In genomic region chr6:108134213-108134973, GRCh38 we compare ENCODE assay signal across 9 cellular contexts. TPM values are rescaled to one million over a fixed set of nuclear protein-coding genes. Genes with fewer than 3 reads are reported as not detected.
DNase-seq lines count a peak whose midpoint lies in the region; ATAC-seq and TF ChIP-seq lines count a peak whose summit lies in the region.
"Had no signal": no experiment of that assay in that cellular context is flagged by ENCODE, and none has a peak within 500 bp of the region (broad histone marks: within the 10 kb centered on the region; RNA-seq: fewer than 3 reads in every experiment).

No MANE protein-coding gene starts in this region.

- no peak for ATAC-seq in GM18858 (IDR thresholded peaks at IDR 0.05; ENCODE audit: unreplicated experiment)

- intact Hi-C loops in uterus (cut with DNase I; ENCODE audit: low total_unique reads): no loop called here

- no peaks in the 10 kb centered on the region for H3K27me3 ChIP-seq in SJCRH30
- peaks cover 0 to 19% of the 10 kb centered on the region in 2 donors for H3K27me3 ChIP-seq in uterus

- no peaks in the 10 kb centered on the region for H3K9me3 ChIP-seq in SJCRH30 (replicated peaks)
- no peaks in the 10 kb centered on the region for H3K9me3 ChIP-seq in uterus

- H3K4me3 ChIP-seq in SJCRH30 (peak overlapping the region; percentile 58), fibroblast of pulmonary artery (replicated peaks; ENCODE audit: low read depth, low read length) (peak overlapping the region; percentile 36), retinal pigment epithelial cell (ENCODE audit: low read length) (peak overlapping the region; percentile 35), uterus (peak overlapping the region in 1 of 2 donors; percentile 31)

- no peak for TF ChIP-seq CTCF in fibroblast of pulmonary artery (IDR thresholded peaks at IDR 0.05; ENCODE audit: low read length, missing control alignments)
- TF ChIP-seq CTCF in retinal pigment epithelial cell (conservative IDR thresholded peaks at IDR 0.05; ENCODE audit: low read depth, low read length): no peak
- no peak for TF ChIP-seq CTCF in uterus (IDR thresholded peaks at IDR 0.05)

- H3K36me3 ChIP-seq in SJCRH30 (no peaks in the 10 kb centered on the region), uterus (no peaks in the 10 kb centered on the region)

- H3K4me1 ChIP-seq in SJCRH30 (no peaks in the 10 kb centered on the region), uterus (no peaks in the 10 kb centered on the region)

- DNase-seq in ELF-1 (ENCODE audit: low read depth, low spot score) (peak; percentile 48), SJCRH30 (peak; percentile 30 to 37), fibroblast of pulmonary artery (ENCODE audit: low read depth) (no peak), retinal pigment epithelial cell (ENCODE audit: low read depth) (no peak), uterus (no peak), AG08396 (ENCODE audit: low spot score) (no peak)
- no peak for DNase-seq in NK-92 treated with Interleukin-12 subunit alpha and Interleukin-12 subunit beta, amount 100 ng/mL, for 24 hours (lab: John Stamatoyannopoulos, UW)

- peak overlapping the region; percentile 38; the same call in 1 of the 2 replicates for H3K27ac ChIP-seq in SJCRH30
- no peak overlapping the region for H3K27ac ChIP-seq in uterus

- no peak for TF ChIP-seq POLR2A in uterus (IDR thresholded peaks at IDR 0.05)

RNA-seq across cellular contexts. Expression of gene NR2E1, which starts 31.4 kb away (rescaled TPM):
- 0.13 and 0.22 TPM in 2 replicates for total RNA-seq in SJCRH30 (2014; rRNA removed; shearing (Covaris generic))
- not detected for total RNA-seq in uterus
- total RNA-seq: activated CD4-positive, alpha-beta memory T cell treated with anti-CD3 and anti-CD28 coated beads for 36 hours had no signal

RNA-seq across cellular contexts. Expression of gene OSTM1, which starts 59.9 kb away (rescaled TPM):
- 35.2 and 39.3 TPM in 2 replicates for total RNA-seq in SJCRH30 (2014; rRNA removed; shearing (Covaris generic))
- total RNA-seq in uterus: 10 to 100 TPM; 26.2 to 92.5 (median 53.7) TPM

Comparison
In these comparisons a context has a peak if more than half of its experiments do, and no peak if none do; other contexts are left out.
1. DNase-seq: peak in ELF-1 (single experiment) and SJCRH30 (2 of 2); none in fibroblast of pulmonary artery (single experiment), retinal pigment epithelial cell (single experiment), uterus (0 of 2), NK-92 treated with Interleukin-12 subunit alpha and Interleukin-12 subunit beta, amount 100 ng/mL, for 24 hours (single experiment) and AG08396 (single experiment).